In the genomic region with DNA sequence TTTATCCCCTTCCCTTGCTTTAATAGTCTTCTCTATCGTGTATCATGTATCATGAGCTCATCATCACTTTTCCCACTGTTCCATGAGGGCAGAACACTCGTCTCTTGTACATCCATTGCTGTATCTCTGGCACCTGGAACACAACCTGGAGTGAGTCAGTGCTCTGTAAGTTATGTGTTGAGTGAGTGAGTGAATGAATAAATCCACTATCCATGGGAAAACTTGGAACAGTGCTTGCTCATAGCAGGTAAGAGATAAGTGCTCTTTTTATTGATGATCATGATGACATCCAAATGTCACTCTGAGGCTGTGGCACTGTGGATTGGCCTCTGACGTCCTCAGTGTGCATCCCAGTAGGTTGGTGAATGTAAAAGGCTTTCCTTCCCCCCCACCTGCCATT, we compare ENCODE assay signal across 23 cellular contexts. TPM values are rescaled to one million over a fixed set of nuclear protein-coding genes. Genes with fewer than 3 reads are reported as not detected.
"Had no signal": no experiment of that assay in that cellular context is flagged by ENCODE, and none has a peak within 500 bp of the region (broad histone marks: within the 10 kb centered on the region; RNA-seq: fewer than 3 reads in every experiment).

No MANE protein-coding gene starts in this region.

- H3K4me1 ChIP-seq: SJSA1 had no signal

- DNase-seq: IMR-90, Karpas-422, KG1, MM.1S, NCI-H1092 treated with DMSO at 0.1 percent for 48 hours, NCI-H1436, NCI-H187, NCI-H2029, NCI-H2081 treated with DMSO at 0.1 percent for 48 hours, NCI-H2171, NCI-H226, NCI-H446, NCI-H510A, NCI-H524 treated with DMSO at 0.1 percent for 48 hours, NCI-H69, NCI-H774, Right ventricle myocardium superior, SIG-M5 had no signal

- ATAC-seq: HepG2, Panc1 had no signal

- H3K27ac ChIP-seq: SJSA1, SK-N-MC had no signal

- H3K36me3 ChIP-seq: SJSA1 had no signal

- H3K9me3 ChIP-seq: SJSA1 had no signal

- H3K27me3 ChIP-seq: SJSA1 had no signal

- H3K4me3 ChIP-seq: SJSA1, SK-N-MC had no signal

- FAIRE-seq: HepG2 had no signal

RNA-seq across cellular contexts. Expression of gene FGFBP1, which starts 4.3 kb away (rescaled TPM):
- total RNA-seq: HepG2, Right ventricle myocardium superior, SJSA1 had no signal
- polyA plus RNA-seq: HepG2, IMR-90 had no signal

RNA-seq across cellular contexts. Expression of gene FGFBP2, which starts 28.7 kb away (rescaled TPM):
- total RNA-seq: HepG2, HT1080, IMR-90, SJSA1 had no signal
- polyA plus RNA-seq: HepG2, IMR-90 had no signal
